Comparison of ENCODE assay signal across 8 cellular contexts in genomic region chr3:120095226-120096165, GRCh38. TPM values are rescaled to one million over a fixed set of nuclear protein-coding genes. Genes with fewer than 3 reads are reported as not detected.
A peak's percentile ranks its signal among the peaks of the same experiment; 100 is the strongest.
DNase-seq lines count a peak whose midpoint lies in the region; ATAC-seq and TF ChIP-seq lines count a peak whose summit lies in the region.

No MANE protein-coding gene starts in this region.

- peaks cover 31% of the 10 kb centered on the region for H3K36me3 Mint-ChIP-seq in GM23338 (ENCODE audit: low read depth)
- H3K36me3 Mint-ChIP-seq in neural progenitor cell: peaks cover 17% of the 10 kb centered on the region

- H3K4me3 Mint-ChIP-seq in GM23338 (no peak overlapping the region; the same call in 2 of the 3 replicates), neural progenitor cell (no peak overlapping the region)

- H3K27me3 ChIP-seq in GM23338 (ENCODE audit: insufficient read depth) (no peaks in the 10 kb centered on the region), foreskin keratinocyte (no peaks in the 10 kb centered on the region), neural progenitor cell (no peaks in the 10 kb centered on the region), stomach smooth muscle (ENCODE audit: control insufficient read depth in 1 of 2, insufficient read depth in 2 of 2, low read length in 2 of 2) (no peaks in the 10 kb centered on the region)

- H3K79me2 ChIP-seq in GM23338 (replicated peaks; ENCODE audit: insufficient read depth) (peaks cover 78% of the 10 kb centered on the region), neural progenitor cell (ENCODE audit: low read depth) (peaks cover 85% of the 10 kb centered on the region)

- H3K9me3 Mint-ChIP-seq in GM23338 (no peaks in the 10 kb centered on the region), neural progenitor cell (no peaks in the 10 kb centered on the region)

- peaks cover 10% of the 10 kb centered on the region; the same call in 2 of the 3 replicates for H3K4me1 Mint-ChIP-seq in GM23338
- peaks cover 16% of the 10 kb centered on the region for H3K4me1 Mint-ChIP-seq in neural progenitor cell

- H4K20me1 ChIP-seq in GM23338 (replicated peaks; ENCODE audit: insufficient read depth) (peaks cover 25% of the 10 kb centered on the region; the same call in 1 of the 2 replicates), neural progenitor cell (ENCODE audit: low read depth) (peaks cover 57% of the 10 kb centered on the region)

- H3K27ac Mint-ChIP-seq in GM23338 (peak overlapping the region; percentile 99), neural progenitor cell (peak overlapping the region; percentile 98)

- H3K9me3 ChIP-seq in neural progenitor cell (ENCODE audit: low read depth): no peaks in the 10 kb centered on the region
- no peaks in the 10 kb centered on the region for H3K9me3 ChIP-seq in stomach smooth muscle (ENCODE audit: control insufficient read depth in 2 of 2, low read length in 2 of 2)

- DNase-seq in ELR (ENCODE audit: low read depth) (peak; percentile 97), GM23338 (ENCODE audit: low spot score) (peak; percentile 95), Kasumi-1 (lab: John Stamatoyannopoulos, UW) (peak; percentile 71 to 77), activated gamma-delta T cell (lab: John Stamatoyannopoulos, UW) (peak; percentile 81), foreskin keratinocyte (peak; percentile 88 to 92), neural progenitor cell (ENCODE audit: low spot score) (peak; percentile 93)

- H3K4me3 ChIP-seq in GM23338: peak overlapping the region; percentile 75
- H3K4me3 ChIP-seq in neural progenitor cell: peak overlapping the region; percentile 100
- H3K4me3 ChIP-seq in stomach smooth muscle (ENCODE audit: low read length in 2 of 2): peak overlapping the region; percentile 74 to 88

- peak; percentile 60 for ATAC-seq in GM23338
- peak; percentile 53 for ATAC-seq in foreskin keratinocyte

- H3K27me3 Mint-ChIP-seq in GM23338 (ENCODE audit: insufficient read depth, low read depth, poor library complexity): peaks cover 10% of the 10 kb centered on the region
- peaks cover 6% of the 10 kb centered on the region for H3K27me3 Mint-ChIP-seq in neural progenitor cell (ENCODE audit: insufficient read depth, low read depth)

- peak; percentile 88 for TF ChIP-seq POLR2A in Raji (IDR thresholded peaks at IDR 0.05; ENCODE audit: insufficient read depth, low read depth, low read length)

- H3K9ac ChIP-seq in neural progenitor cell: peak overlapping the region; percentile 99
- peak overlapping the region; percentile 88 to 99 for H3K9ac ChIP-seq in stomach smooth muscle (ENCODE audit: low read length in 2 of 2)

- no peaks in the 10 kb centered on the region for H3K9me2 ChIP-seq in GM23338 (ENCODE audit: insufficient read depth)

- peak overlapping the region; percentile 81 for H3K4me2 ChIP-seq in GM23338
- H3K4me2 ChIP-seq in neural progenitor cell: peak overlapping the region; percentile 94

- H2AFZ ChIP-seq in GM23338 (no peak overlapping the region), neural progenitor cell (replicated peaks) (peak overlapping the region; percentile 67)

- H3F3A ChIP-seq in GM23338 (replicated peaks; ENCODE audit: low read depth) (no peaks in the 10 kb centered on the region), neural progenitor cell (ENCODE audit: low read depth) (peaks cover 25% of the 10 kb centered on the region)

- TF ChIP-seq CTCF in GM23338 (conservative IDR thresholded peaks at IDR 0.05; ENCODE audit: low read depth in 2 of 2): no peak
- peak; percentile 2 for TF ChIP-seq CTCF in foreskin keratinocyte (conservative IDR thresholded peaks at IDR 0.05)
- TF ChIP-seq CTCF in neural progenitor cell (IDR thresholded peaks at IDR 0.05): no peak

- H3K4me1 ChIP-seq in GM23338 (ENCODE audit: insufficient read depth): peaks cover 9% of the 10 kb centered on the region
- peaks cover 19% of the 10 kb centered on the region for H3K4me1 ChIP-seq in foreskin keratinocyte
- peaks cover 12% of the 10 kb centered on the region for H3K4me1 ChIP-seq in neural progenitor cell
- peaks cover 12% of the 10 kb centered on the region for H3K4me1 ChIP-seq in stomach smooth muscle (ENCODE audit: control insufficient read depth, insufficient read depth, low read length)

- H3K36me3 ChIP-seq in GM23338 (ENCODE audit: insufficient read depth) (peaks cover 6% of the 10 kb centered on the region), neural progenitor cell (no peaks in the 10 kb centered on the region), stomach smooth muscle (ENCODE audit: control insufficient read depth in 2 of 2, insufficient read depth in 2 of 2, low read length in 2 of 2) (peaks cover 0 to 2% of the 10 kb centered on the region in 2 donors)

- H3K27ac ChIP-seq in GM23338 (ENCODE audit: low read depth) (peak overlapping the region; percentile 99), foreskin keratinocyte (peak overlapping the region; percentile 99), neural progenitor cell (peak overlapping the region; percentile 100), stomach smooth muscle (ENCODE audit: low read length) (peak overlapping the region; percentile 99)

TF ChIP-seq in GM23338, 12 proteins besides CTCF, POLR2A, EP300 and RAD21 (continues in another document):
- TF ChIP-seq REST (IDR thresholded peaks at IDR 0.05; ENCODE audit: unreplicated experiment): no peak
- TF ChIP-seq STAT1 (IDR thresholded peaks at IDR 0.05; ENCODE audit: unreplicated experiment): no peak
- no peak for TF ChIP-seq JUNB (IDR thresholded peaks at IDR 0.05; ENCODE audit: unreplicated experiment)
- peak; percentile 88 for TF ChIP-seq POLR2AphosphoS5 (IDR thresholded peaks at IDR 0.05; ENCODE audit: low read depth)
- TF ChIP-seq EZH2phosphoT487 (IDR thresholded peaks at IDR 0.05; ENCODE audit: unreplicated experiment): no peak
- TF ChIP-seq ZNF114 (CRISPR knock-in tag; IDR thresholded peaks at IDR 0.05): no peak
- TF ChIP-seq, protein P1, sequence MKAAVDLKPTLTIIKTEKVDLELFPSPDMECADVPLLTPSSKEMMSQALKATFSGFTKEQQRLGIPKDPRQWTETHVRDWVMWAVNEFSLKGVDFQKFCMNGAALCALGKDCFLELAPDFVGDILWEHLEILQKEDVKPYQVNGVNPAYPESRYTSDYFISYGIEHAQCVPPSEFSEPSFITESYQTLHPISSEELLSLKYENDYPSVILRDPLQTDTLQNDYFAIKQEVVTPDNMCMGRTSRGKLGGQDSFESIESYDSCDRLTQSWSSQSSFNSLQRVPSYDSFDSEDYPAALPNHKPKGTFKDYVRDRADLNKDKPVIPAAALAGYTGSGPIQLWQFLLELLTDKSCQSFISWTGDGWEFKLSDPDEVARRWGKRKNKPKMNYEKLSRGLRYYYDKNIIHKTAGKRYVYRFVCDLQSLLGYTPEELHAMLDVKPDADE (IDR thresholded peaks at IDR 0.05): peak; percentile 63
- TF ChIP-seq ZNF331 (CRISPR knock-in tag; IDR thresholded peaks at IDR 0.05; ENCODE audit: low read depth): no peak

RNA-seq across cellular contexts. Expression of gene GSK3B, which starts 1.2 kb away (rescaled TPM):
- total RNA-seq in GM23338 (2014; rRNA removed; shearing (Covaris generic)): 38.5 and 45.3 TPM in 2 replicates
- polyA plus RNA-seq in GM23338 (2016; fragmentation: Nextera tagmentation; extraction: Ambion mirVana): 29.0 and 29.3 TPM in 2 replicates
- 92.4 and 96.0 TPM in 2 replicates for total RNA-seq in foreskin keratinocyte
- 34.6 and 37.2 TPM in 2 replicates for polyA plus RNA-seq in foreskin keratinocyte
- 66.3 and 88.6 TPM in 2 replicates for total RNA-seq in neural progenitor cell (ENCODE audit: low replicate concordance)

Comparison
In these comparisons a context has a peak if more than half of its experiments do, and no peak if none do; other contexts are left out.
1. Peak in every context shown above with its lines: DNase-seq, ATAC-seq, H3K4me3 ChIP-seq and H3K27ac ChIP-seq.